ENCODE assay signal across 10 cellular contexts in genomic region chr9:81588148-81588874, GRCh38.
DNase-seq lines count a peak whose midpoint lies in the region; ATAC-seq and TF ChIP-seq lines count a peak whose summit lies in the region.
"Had no signal": no experiment of that assay in that cellular context is flagged by ENCODE, and none has a peak within 500 bp of the region (broad histone marks: within the 10 kb centered on the region; RNA-seq: fewer than 3 reads in every experiment).

No MANE protein-coding gene starts in this region.

- H3K27me3 Mint-ChIP-seq in activated T-cell treated with anti-CD3 and anti-CD28 coated beads, Interleukin-2, amount 50 U/mL, for 4 hours (ENCODE audit: low read depth): no peaks in the 10 kb centered on the region
- H3K27me3 Mint-ChIP-seq: activated CD4-positive, alpha-beta memory T cell treated with anti-CD3 and anti-CD28 coated beads for 36 hours had no signal

- DNase-seq in HT-29 (ENCODE audit: low spot score): peak; percentile 83
- peak; percentile 49 for DNase-seq in left cardiac atrium
- DNase-seq in sciatic nerve (ENCODE audit: low spot score): no peak
- no peak for DNase-seq in activated T-cell treated with anti-CD3 and anti-CD28 coated beads, Interleukin-2, amount 50 U/mL, for 4 hours
- DNase-seq: activated CD4-positive, alpha-beta memory T cell treated with anti-CD3 and anti-CD28 coated beads for 36 hours; NCI-H187 had no signal

- peak; percentile 73 to 92 for ATAC-seq in left cardiac atrium
- peak; percentile 88 for ATAC-seq in sciatic nerve
- ATAC-seq in GM21576 (IDR thresholded peaks at IDR 0.05; ENCODE audit: unreplicated experiment): no peak
- no peak for ATAC-seq in activated T-cell treated with anti-CD3 and anti-CD28 coated beads, Interleukin-2, amount 50 U/mL, for 4 hours
- no peak for ATAC-seq in GM21825 (IDR thresholded peaks at IDR 0.05; ENCODE audit: unreplicated experiment)
- no peak for ATAC-seq in GM19395 (IDR thresholded peaks at IDR 0.05; ENCODE audit: unreplicated experiment)

- H3K9me3 Mint-ChIP-seq in activated T-cell treated with anti-CD3 and anti-CD28 coated beads, Interleukin-2, amount 50 U/mL, for 4 hours: peaks cover 4% of the 10 kb centered on the region
- H3K9me3 Mint-ChIP-seq: activated CD4-positive, alpha-beta memory T cell treated with anti-CD3 and anti-CD28 coated beads for 36 hours had no signal

- H3K4me3 Mint-ChIP-seq in activated T-cell treated with anti-CD3 and anti-CD28 coated beads, Interleukin-2, amount 50 U/mL, for 4 hours: no peak overlapping the region
- H3K4me3 Mint-ChIP-seq: activated CD4-positive, alpha-beta memory T cell treated with anti-CD3 and anti-CD28 coated beads for 36 hours had no signal

- H3K27ac ChIP-seq in VCaP: peak overlapping the region; percentile 79

- no peaks in the 10 kb centered on the region for H3K36me3 Mint-ChIP-seq in activated T-cell treated with anti-CD3 and anti-CD28 coated beads, Interleukin-2, amount 50 U/mL, for 4 hours (ENCODE audit: insufficient read depth)
- H3K36me3 Mint-ChIP-seq: activated CD4-positive, alpha-beta memory T cell treated with anti-CD3 and anti-CD28 coated beads for 36 hours had no signal

- intact Hi-C loops in left cardiac atrium (cut with DNase I) (no loop called here), sciatic nerve (cut with DNase I) (no loop called here)

- no peak for TF ChIP-seq CTCF in VCaP (conservative IDR thresholded peaks at IDR 0.05)

- H3K4me1 Mint-ChIP-seq in activated T-cell treated with anti-CD3 and anti-CD28 coated beads, Interleukin-2, amount 50 U/mL, for 4 hours (ENCODE audit: low read depth): no peaks in the 10 kb centered on the region

Comparison
In these comparisons a context has a peak if more than half of its experiments do, and no peak if none do; other contexts are left out.
1. DNase-seq: peak in HT-29 (single experiment) and left cardiac atrium (single experiment); none in sciatic nerve (single experiment) and activated T-cell treated with anti-CD3 and anti-CD28 coated beads, Interleukin-2, amount 50 U/mL, for 4 hours (single experiment).
2. ATAC-seq: peak in left cardiac atrium (2 of 2) and sciatic nerve (single experiment); none in GM21576 (single experiment), activated T-cell treated with anti-CD3 and anti-CD28 coated beads, Interleukin-2, amount 50 U/mL, for 4 hours (0 of 2), GM21825 (single experiment) and GM19395 (single experiment).